ENCODE assay signal across 9 cellular contexts in the genomic region with DNA sequence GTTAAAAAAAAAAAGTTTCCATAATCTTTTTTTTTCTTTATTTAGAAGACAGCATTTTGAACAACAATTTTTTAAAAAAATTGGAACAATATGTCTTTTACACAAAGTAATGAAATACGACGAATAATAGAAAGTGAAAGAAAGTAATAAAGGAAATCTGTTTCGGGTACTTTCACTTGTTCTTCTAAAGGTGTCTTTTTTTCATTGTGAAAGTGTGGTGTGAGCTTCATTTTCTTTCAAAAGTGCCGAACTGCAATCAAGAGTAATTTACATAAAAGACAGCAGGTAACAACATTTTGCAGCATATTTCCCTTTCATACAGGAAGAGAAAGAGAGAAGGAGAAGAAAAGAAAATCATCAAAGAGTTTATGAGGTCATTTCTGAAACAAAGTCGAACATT.
DNase-seq lines count a peak whose midpoint lies in the region; ATAC-seq and TF ChIP-seq lines count a peak whose summit lies in the region.
"Had no signal": no experiment of that assay in that cellular context is flagged by ENCODE, and none has a peak within 500 bp of the region (broad histone marks: within the 10 kb centered on the region; RNA-seq: fewer than 3 reads in every experiment).

No MANE protein-coding gene starts in this region.

- H3K27me3 ChIP-seq in mammary epithelial cell (ENCODE audit: insufficient read depth, low read length) (no peaks in the 10 kb centered on the region), stomach (no peaks in the 10 kb centered on the region)
- H3K27me3 ChIP-seq: sigmoid colon had no signal

- no peaks in the 10 kb centered on the region for H3K79me2 ChIP-seq in mammary epithelial cell (ENCODE audit: insufficient read depth, low read length)

- peak overlapping the region; percentile 92 for H2AFZ ChIP-seq in mammary epithelial cell (ENCODE audit: low read depth, low read length)

- no peaks in the 10 kb centered on the region for H4K20me1 ChIP-seq in mammary epithelial cell (ENCODE audit: insufficient read depth, low read length)

- DNase-seq in activated CD8-positive, alpha-beta memory T cell treated with anti-CD3 and anti-CD28 coated beads, Interleukin-2, amount 10 ng/mL, durations not matched to agents 7 days and 5 days = no peak
- no peak for DNase-seq in activated CD8-positive, alpha-beta memory T cell treated with anti-CD3 and anti-CD28 coated beads, Interleukin-2, amount 50 U/mL, for 48 hours
- DNase-seq in mammary epithelial cell = no peak
- DNase-seq in stomach = no peak
- DNase-seq in amniotic stem cell (lab: John Stamatoyannopoulos, UW) = no peak
- no peak for DNase-seq in NCI-H1694 treated with DMSO at 0.1 percent for 48 hours (lab: John Stamatoyannopoulos, UW)
- DNase-seq in C1 segment of cervical spinal cord (lab: John Stamatoyannopoulos, UW) = no peak
- DNase-seq: sigmoid colon had no signal

- BruUV-seq in mammary epithelial cell (replicated peaks; lab: Mats Ljungman, UMichigan) = no TSS peak

- H3K36me3 ChIP-seq in KOPT-K1 (ENCODE audit: insufficient read depth, low read length) (no peaks in the 10 kb centered on the region), mammary epithelial cell (ENCODE audit: insufficient read depth, low read length) (no peaks in the 10 kb centered on the region), stomach (no peaks in the 10 kb centered on the region)
- H3K36me3 ChIP-seq: sigmoid colon had no signal

- H3K36me3 Mint-ChIP-seq in activated CD8-positive, alpha-beta memory T cell treated with anti-CD3 and anti-CD28 coated beads, Interleukin-2, amount 10 ng/mL, durations not matched to agents 7 days and 5 days = no peaks in the 10 kb centered on the region

- in situ Hi-C loops in mammary epithelial cell (cut with MboI; ENCODE audit: low sequenced_read_pairs in 2 of 2) = no loop called here

- H3K9me3 ChIP-seq in KOPT-K1 (ENCODE audit: insufficient read depth, low read length, poor library complexity, severe bottlenecking) = no peaks in the 10 kb centered on the region
- no peaks in the 10 kb centered on the region for H3K9me3 ChIP-seq in mammary epithelial cell (replicated peaks; ENCODE audit: insufficient read depth, low read length)
- H3K9me3 ChIP-seq in stomach = no peaks in the 10 kb centered on the region
- H3K9me3 ChIP-seq: sigmoid colon had no signal

- no peak for TF ChIP-seq POLR2A in stomach (IDR thresholded peaks at IDR 0.05)

- peak overlapping the region; percentile 34 to 80 (median 67) for H3K4me3 ChIP-seq in mammary epithelial cell (replicated peaks in 1 of 3; ENCODE audit: insufficient read depth in 1 of 3, low read depth in 2 of 3, low read length in 3 of 3)
- peak overlapping the region; percentile 8 to 37 (median 15) for H3K4me3 ChIP-seq in stomach

- no peak for TF ChIP-seq EP300 in stomach (IDR thresholded peaks at IDR 0.05)

- intact Hi-C loops in mammary epithelial cell (cut with micrococcal nuclease) = no loop called here
- intact Hi-C loops in stomach (cut with DNase I; ENCODE audit: low total_unique reads) = no loop called here

- ATAC-seq in activated CD8-positive, alpha-beta memory T cell treated with anti-CD3 and anti-CD28 coated beads, Interleukin-2, amount 10 ng/mL, durations not matched to agents 7 days and 5 days = no peak

- no peak overlapping the region for H3K9ac ChIP-seq in mammary epithelial cell (ENCODE audit: insufficient read depth, low read length)

- H3K27ac ChIP-seq in KOPT-K1 (ENCODE audit: low read depth, low read length, poor library complexity, severe bottlenecking) (peak overlapping the region; percentile 52), mammary epithelial cell (ENCODE audit: insufficient read depth, low read depth, low read length) (no peak overlapping the region), stomach (no peak overlapping the region)
- H3K27ac ChIP-seq: sigmoid colon had no signal

- H3K9me3 Mint-ChIP-seq in activated CD8-positive, alpha-beta memory T cell treated with anti-CD3 and anti-CD28 coated beads, Interleukin-2, amount 10 ng/mL, durations not matched to agents 7 days and 5 days (ENCODE audit: low read depth) = peaks cover 2% of the 10 kb centered on the region

- dilution Hi-C loops in mammary epithelial cell (cut with HindIII; ENCODE audit: low sequenced_read_pairs) = no loop called here

- CTCF ChIA-PET in activated CD8-positive, alpha-beta memory T cell treated with anti-CD3 and anti-CD28 coated beads, Interleukin-2, amount 10 ng/mL, durations not matched to agents 7 days and 5 days (lab: Charles Lee) = no interaction called here
- CTCF ChIA-PET in mammary epithelial cell (lab: Charles Lee; ENCODE audit: low non-redundant PET) = no interaction called here

- peak overlapping the region; percentile 94 for H3K4me2 ChIP-seq in mammary epithelial cell (ENCODE audit: insufficient read depth, low read depth, low read length)

- H3K4me1 ChIP-seq in mammary epithelial cell (ENCODE audit: insufficient read depth, low read length) (no peaks in the 10 kb centered on the region), stomach (no peaks in the 10 kb centered on the region)
- H3K4me1 ChIP-seq: sigmoid colon had no signal

- no peak overlapping the region for H3K27ac Mint-ChIP-seq in activated CD8-positive, alpha-beta memory T cell treated with anti-CD3 and anti-CD28 coated beads, Interleukin-2, amount 10 ng/mL, durations not matched to agents 7 days and 5 days

- no peaks in the 10 kb centered on the region for H3K4me1 Mint-ChIP-seq in activated CD8-positive, alpha-beta memory T cell treated with anti-CD3 and anti-CD28 coated beads, Interleukin-2, amount 10 ng/mL, durations not matched to agents 7 days and 5 days

- no peaks in the 10 kb centered on the region for H3K27me3 Mint-ChIP-seq in activated CD8-positive, alpha-beta memory T cell treated with anti-CD3 and anti-CD28 coated beads, Interleukin-2, amount 10 ng/mL, durations not matched to agents 7 days and 5 days

- H3K4me3 Mint-ChIP-seq in activated CD8-positive, alpha-beta memory T cell treated with anti-CD3 and anti-CD28 coated beads, Interleukin-2, amount 10 ng/mL, durations not matched to agents 7 days and 5 days = peak overlapping the region; percentile 54

- no peak for TF ChIP-seq CTCF in mammary epithelial cell (conservative IDR thresholded peaks at IDR 0.05 in 1 of 2, IDR thresholded peaks at IDR 0.05 in 1 of 2; ENCODE audit: extremely low read depth in 1 of 2, insufficient read depth in 1 of 2, low read depth in 1 of 2, low read length in 2 of 2)
- no peak for TF ChIP-seq CTCF in stomach (IDR thresholded peaks at IDR 0.05)

- WGBS in mammary epithelial cell (ENCODE audit: low coverage, missing lambda C conversion rate) = 4% methylated on average over 5 of the region's 5 CpGs
- 57 to 79% (median 60%) methylated on average over 5 of the region's 5 CpGs for WGBS in stomach, 5 donors
